17 cellular contexts compared by ENCODE assay signal in the genomic region with DNA sequence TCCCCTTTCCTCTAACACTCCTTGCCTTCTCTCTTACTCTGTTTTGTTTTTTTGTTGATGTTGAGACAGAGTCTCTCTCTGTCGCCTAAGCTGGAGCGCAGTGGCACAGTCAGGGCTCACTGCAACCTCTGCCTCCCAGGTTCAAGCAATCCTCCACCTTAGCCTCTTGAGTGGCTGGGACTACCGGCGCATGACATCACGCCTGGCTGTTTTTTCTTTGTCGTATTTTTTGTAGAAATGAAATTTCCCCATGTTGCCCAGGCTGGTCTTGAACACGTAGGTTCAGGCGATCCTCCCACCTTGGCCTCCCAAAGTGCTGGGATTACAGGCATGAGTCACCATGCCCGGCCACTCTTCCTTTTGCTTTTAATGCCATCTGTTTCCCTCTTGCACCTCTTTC.
A peak's percentile ranks its signal among the peaks of the same experiment; 100 is the strongest.
DNase-seq lines count a peak whose midpoint lies in the region; ATAC-seq, FAIRE-seq and TF ChIP-seq lines count a peak whose summit lies in the region.
"Had no signal": no experiment of that assay in that cellular context is flagged by ENCODE, and none has a peak within 500 bp of the region (broad histone marks: within the 10 kb centered on the region; RNA-seq: fewer than 3 reads in every experiment).

No MANE protein-coding gene starts in this region.

- no TSS peak for BruUV-seq in HepG2 (replicated peaks; lab: Mats Ljungman, UMichigan)

- TF ChIP-seq CTCF in heart right ventricle (IDR thresholded peaks at IDR 0.05) = no peak
- no peak for TF ChIP-seq CTCF in nephron progenitor cell (IDR thresholded peaks at IDR 0.05)
- no peak for TF ChIP-seq CTCF in transverse colon (IDR thresholded peaks at IDR 0.05)
- TF ChIP-seq CTCF in HepG2 (CRISPR knock-in tag; IDR thresholded peaks at IDR 0.05) = no peak

- no peak overlapping the region for H3K9ac ChIP-seq in HepG2 (ENCODE audit: insufficient read depth, low read depth, low read length)

- TF ChIP-seq POLR2A in transverse colon (IDR thresholded peaks at IDR 0.05) = no peak
- no peak for TF ChIP-seq POLR2A in HepG2 (IDR thresholded peaks at IDR 0.05; ENCODE audit: insufficient read depth in 1 of 2, low read depth in 2 of 2, low read length in 2 of 2)

- H3K27me3 ChIP-seq in right cardiac atrium (ENCODE audit: control insufficient read depth, insufficient read depth) (no peaks in the 10 kb centered on the region), heart right ventricle (peaks cover 0 to 3% (median 0%) of the 10 kb centered on the region in 7 donors), transverse colon (no peaks in the 10 kb centered on the region), HepG2 (ENCODE audit: control insufficient read depth in 1 of 2, insufficient read depth in 2 of 2, low read length in 2 of 2) (no peaks in the 10 kb centered on the region)
- H3K27me3 ChIP-seq: Peyer's patch had no signal

- no peak for FAIRE-seq in HepG2 (lab: Jason Lieb, UNC)
- FAIRE-seq: A549, G401.6 had no signal

- H2AFZ ChIP-seq in HepG2 (ENCODE audit: low read length) = no peak overlapping the region

- TF ChIP-seq RAD21 in HepG2 (CRISPR knock-in tag; IDR thresholded peaks at IDR 0.05) = no peak

- peaks cover 4% of the 10 kb centered on the region for H3K9me3 Mint-ChIP-seq in nephron progenitor cell
- H3K9me3 Mint-ChIP-seq: CD4-positive, alpha-beta T cell had no signal

- no peaks in the 10 kb centered on the region for H3K79me2 ChIP-seq in HepG2 (ENCODE audit: insufficient read depth, low read length)

- H3K4me3 ChIP-seq in right cardiac atrium (ENCODE audit: low read length) (no peak overlapping the region), heart right ventricle (no peak overlapping the region), transverse colon (no peak overlapping the region), HepG2 (replicated peaks in 1 of 3; ENCODE audit: insufficient read depth in 1 of 3, low read depth in 2 of 3, low read length in 3 of 3) (no peak overlapping the region)
- H3K4me3 ChIP-seq: A549, HAP-1, Peyer's patch had no signal

- H3K4me1 ChIP-seq in right cardiac atrium (ENCODE audit: control insufficient read depth, insufficient read depth, low read length) = peaks cover 7% of the 10 kb centered on the region
- H3K4me1 ChIP-seq in heart right ventricle = peaks cover 8 to 25% (median 14%) of the 10 kb centered on the region in 9 donors
- H3K4me1 ChIP-seq in transverse colon = peaks cover 0 to 5% (median 0%) of the 10 kb centered on the region in 4 donors
- peaks cover 18% of the 10 kb centered on the region for H3K4me1 ChIP-seq in HepG2 (ENCODE audit: insufficient read depth, low read length)
- H3K4me1 ChIP-seq: A549, Caco-2, HAP-1, Peyer's patch had no signal

- no peaks in the 10 kb centered on the region for H4K20me1 ChIP-seq in HepG2 (ENCODE audit: insufficient read depth, low read length)

- peak in 1 of 3 donors; percentile 54 for DNase-seq in right cardiac atrium
- DNase-seq in heart right ventricle = no peak
- DNase-seq in nephron progenitor cell = no peak
- DNase-seq in transverse colon = no peak
- DNase-seq in NCI-H2196 treated with DMSO at 0.1 percent for 48 hours (lab: John Stamatoyannopoulos, UW; ENCODE audit: unreplicated experiment) = no peak
- DNase-seq in HepG2 (ENCODE audit: low spot score) = no peak
- DNase-seq in activated CD4-positive, CD25-positive, alpha-beta regulatory T cell (lab: John Stamatoyannopoulos, UW) = no peak
- DNase-seq: Caco-2; CD4-positive, alpha-beta T cell; NCI-H1417 treated with DMSO at 0.1 percent for 48 hours; NCI-H2029; NCI-H2171 treated with DMSO at 0.1 percent for 48 hours; NK-92 treated with Interleukin-12 subunit alpha and Interleukin-12 subunit beta, amount 100 ng/mL, for 24 hours; Peyer's patch had no signal

- intact Hi-C loops in right cardiac atrium (cut with DNase I) = no loop called here
- intact Hi-C loops in heart right ventricle (cut with DNase I) = no loop called here
- intact Hi-C loops in transverse colon (cut with DNase I; ENCODE audit: low total_unique reads) = no loop called here
- intact Hi-C loops in HepG2 (cut with micrococcal nuclease; ENCODE audit: unreplicated experiment) = no loop called here

- peaks cover 31% of the 10 kb centered on the region for H3K27me3 Mint-ChIP-seq in nephron progenitor cell (ENCODE audit: low read depth, poor library complexity)

- H3K27ac ChIP-seq in right cardiac atrium (ENCODE audit: low read length) = peak overlapping the region; percentile 73
- peak overlapping the region in 3 of 10 donors; percentile 33 to 52 (median 45) for H3K27ac ChIP-seq in heart right ventricle
- H3K27ac ChIP-seq in transverse colon = peak overlapping the region; percentile 2 to 62 (median 50)
- H3K27ac ChIP-seq in HepG2 (ENCODE audit: extremely low read length, insufficient read depth, low read length) = no peak overlapping the region
- H3K27ac ChIP-seq: A549 had no signal

- peaks cover 6% of the 10 kb centered on the region for H3K4me1 Mint-ChIP-seq in nephron progenitor cell

- TF ChIP-seq EP300 in transverse colon (IDR thresholded peaks at IDR 0.05; ENCODE audit: low read depth) = no peak
- TF ChIP-seq EP300 in HepG2 (IDR thresholded peaks at IDR 0.05; ENCODE audit: low read depth in 2 of 2, low read length in 2 of 2) = no peak
- no peak for TF ChIP-seq EP300 in HepG2 (CRISPR knock-in tag; IDR thresholded peaks at IDR 0.05; ENCODE audit: borderline replicate concordance)

- ATAC-seq in right cardiac atrium (no peak), heart right ventricle (no peak), HepG2 (no peak)
- ATAC-seq: A549 had no signal

- 77% methylated on average over 9 of the region's 9 CpGs for whole genome bisulfite sequencing in right cardiac atrium
- 77 to 80% methylated on average over 9 of the region's 9 CpGs for WGBS in heart right ventricle, 2 donors
- 85 to 95% methylated on average over 4 to 9 of the region's 9 CpGs for WGBS in transverse colon (ENCODE audit: low coverage in 1 of 2), 2 donors
- 94% methylated on average over 9 of the region's 9 CpGs for WGBS in HepG2 (ENCODE audit: low lambda C conversion rate)

- H3K4me3 Mint-ChIP-seq in nephron progenitor cell = no peak overlapping the region
- H3K4me3 Mint-ChIP-seq: CD4-positive, alpha-beta T cell had no signal

- CTCF ChIA-PET in HepG2 (lab: Yijun Ruan, JAX; ENCODE audit: low intra/inter-chr PET ratio, low total read pairs) = no interaction called here

- H3K9me3 ChIP-seq in right cardiac atrium (ENCODE audit: control insufficient read depth, low read length) (no peaks in the 10 kb centered on the region), heart right ventricle (peaks cover 0 to 6% (median 0%) of the 10 kb centered on the region in 11 donors), transverse colon (no peaks in the 10 kb centered on the region), HepG2 (ENCODE audit: low read length) (no peaks in the 10 kb centered on the region)
- H3K9me3 ChIP-seq: A549, Caco-2, HAP-1, Peyer's patch had no signal

- POLR2A ChIA-PET in HepG2 (lab: Yijun Ruan, JAX) = interaction anchor here (0.7 kb wide), 1 partner anchor 17 kb away, joined by 3 read pairs; no protein-coding TSS in a partner anchor

- in situ Hi-C loops in transverse colon (cut with MboI; ENCODE audit: low pct_ligation_motif_present in 1 of 4, low pct_unique_long_range_greater_than_20kb in 1 of 4, low sequenced_read_pairs in 3 of 4) = loop anchor here in 1 of 4 donors (25.0 kb wide), 1 partner anchor 240 kb away; no protein-coding TSS in a partner anchor
- in situ Hi-C loops in HepG2 (cut with HindIII; ENCODE audit: extremely low pct_ligation_motif_present, low pct_unique_long_range_greater_than_20kb) = loop anchor here (25.0 kb wide), 1 partner anchor 665 kb away; no protein-coding TSS in a partner anchor

- H3K36me3 Mint-ChIP-seq in nephron progenitor cell (ENCODE audit: low read depth) = no peaks in the 10 kb centered on the region

- no peaks in the 10 kb centered on the region for H3K36me3 ChIP-seq in heart right ventricle
- no peaks in the 10 kb centered on the region for H3K36me3 ChIP-seq in transverse colon
- no peaks in the 10 kb centered on the region for H3K36me3 ChIP-seq in HepG2 (replicated peaks in 1 of 2; ENCODE audit: control insufficient read depth in 1 of 2, insufficient read depth in 2 of 2, low read length in 2 of 2)
- H3K36me3 ChIP-seq: HAP-1, Peyer's patch had no signal

- peak overlapping the region; percentile 52 for H3K27ac Mint-ChIP-seq in nephron progenitor cell
- H3K27ac Mint-ChIP-seq: CD4-positive, alpha-beta T cell had no signal

- no peak overlapping the region for H3K4me2 ChIP-seq in HepG2 (ENCODE audit: low read depth, low read length)
- H3K4me2 ChIP-seq: A549 had no signal

TF ChIP-seq in HepG2, 621 proteins besides CTCF, POLR2A, EP300 and RAD21 (continues in another document):
- TF ChIP-seq, protein P1, sequence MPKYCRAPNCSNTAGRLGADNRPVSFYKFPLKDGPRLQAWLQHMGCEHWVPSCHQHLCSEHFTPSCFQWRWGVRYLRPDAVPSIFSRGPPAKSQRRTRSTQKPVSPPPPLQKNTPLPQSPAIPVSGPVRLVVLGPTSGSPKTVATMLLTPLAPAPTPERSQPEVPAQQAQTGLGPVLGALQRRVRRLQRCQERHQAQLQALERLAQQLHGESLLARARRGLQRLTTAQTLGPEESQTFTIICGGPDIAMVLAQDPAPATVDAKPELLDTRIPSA (CRISPR knock-in tag; IDR thresholded peaks at IDR 0.05; ENCODE audit: borderline replicate concordance) = no peak
- TF ChIP-seq SUZ12 (IDR thresholded peaks at IDR 0.05; ENCODE audit: low read depth, low read length) (no peak), TBX3 (IDR thresholded peaks at IDR 0.05; ENCODE audit: borderline replicate concordance) (no peak), SRSF1 (optimal IDR thresholded peaks at IDR 0.05; ENCODE audit: low read depth, low read length) (no peak), CCAR2 (optimal IDR thresholded peaks at IDR 0.05; ENCODE audit: low read depth, low read length) (no peak), HNRNPK (IDR thresholded peaks at IDR 0.05; ENCODE audit: low read depth, low read length, poor library complexity, severe bottlenecking) (no peak), ZNF225 (CRISPR knock-in tag; IDR thresholded peaks at IDR 0.05) (no peak), ZBTB7B (CRISPR knock-in tag; IDR thresholded peaks at IDR 0.05) (no peak), MAFK (conservative IDR thresholded peaks at IDR 0.05 in 1 of 2, IDR thresholded peaks at IDR 0.05 in 1 of 2; ENCODE audit: low read length in 2 of 2) (no peak)
